In the genomic region with DNA sequence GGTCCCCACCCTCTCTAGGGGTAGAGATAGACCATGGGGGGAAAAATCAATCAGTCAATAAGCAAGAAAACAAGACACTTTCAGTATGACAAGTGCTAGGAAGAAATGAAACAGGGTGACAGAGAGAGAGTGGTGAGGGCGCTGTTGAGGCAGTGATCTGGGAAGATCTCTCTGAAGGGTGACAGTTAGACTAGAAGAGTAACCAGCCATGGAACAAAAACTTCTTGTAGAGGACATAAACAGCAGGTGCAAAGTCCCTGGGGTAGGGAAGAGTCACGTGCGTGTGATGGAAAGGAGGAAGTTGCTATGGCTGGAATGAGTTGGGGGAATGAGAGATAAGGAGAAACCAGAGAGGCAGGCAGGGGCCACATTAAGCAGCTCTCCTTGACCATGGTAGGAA, we compare ENCODE assay signal across 1 cellular context.
TF ChIP-seq lines count a peak whose summit lies in the region.

No MANE protein-coding gene starts in this region.

TF ChIP-seq in GM12878, 131 proteins besides CTCF, POLR2A, EP300 and RAD21 (continued from another document):
- no peak for TF ChIP-seq SREBF1 (IDR thresholded peaks at IDR 0.05; ENCODE audit: low read length)
- TF ChIP-seq GATAD2B (conservative IDR thresholded peaks at IDR 0.05; ENCODE audit: low read depth): no peak
- TF ChIP-seq KAT2A (conservative IDR thresholded peaks at IDR 0.05; ENCODE audit: control insufficient read depth, low read depth, low read length): no peak
- TF ChIP-seq, protein P1, sequence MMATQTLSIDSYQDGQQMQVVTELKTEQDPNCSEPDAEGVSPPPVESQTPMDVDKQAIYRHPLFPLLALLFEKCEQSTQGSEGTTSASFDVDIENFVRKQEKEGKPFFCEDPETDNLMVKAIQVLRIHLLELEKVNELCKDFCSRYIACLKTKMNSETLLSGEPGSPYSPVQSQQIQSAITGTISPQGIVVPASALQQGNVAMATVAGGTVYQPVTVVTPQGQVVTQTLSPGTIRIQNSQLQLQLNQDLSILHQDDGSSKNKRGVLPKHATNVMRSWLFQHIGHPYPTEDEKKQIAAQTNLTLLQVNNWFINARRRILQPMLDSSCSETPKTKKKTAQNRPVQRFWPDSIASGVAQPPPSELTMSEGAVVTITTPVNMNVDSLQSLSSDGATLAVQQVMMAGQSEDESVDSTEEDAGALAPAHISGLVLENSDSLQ (IDR thresholded peaks at IDR 0.05): peak; percentile 57
- no peak for TF ChIP-seq FOXK2 (IDR thresholded peaks at IDR 0.05)
- TF ChIP-seq KLF5 (IDR thresholded peaks at IDR 0.05; ENCODE audit: partially characterized antibody): no peak
- TF ChIP-seq, protein P2, sequence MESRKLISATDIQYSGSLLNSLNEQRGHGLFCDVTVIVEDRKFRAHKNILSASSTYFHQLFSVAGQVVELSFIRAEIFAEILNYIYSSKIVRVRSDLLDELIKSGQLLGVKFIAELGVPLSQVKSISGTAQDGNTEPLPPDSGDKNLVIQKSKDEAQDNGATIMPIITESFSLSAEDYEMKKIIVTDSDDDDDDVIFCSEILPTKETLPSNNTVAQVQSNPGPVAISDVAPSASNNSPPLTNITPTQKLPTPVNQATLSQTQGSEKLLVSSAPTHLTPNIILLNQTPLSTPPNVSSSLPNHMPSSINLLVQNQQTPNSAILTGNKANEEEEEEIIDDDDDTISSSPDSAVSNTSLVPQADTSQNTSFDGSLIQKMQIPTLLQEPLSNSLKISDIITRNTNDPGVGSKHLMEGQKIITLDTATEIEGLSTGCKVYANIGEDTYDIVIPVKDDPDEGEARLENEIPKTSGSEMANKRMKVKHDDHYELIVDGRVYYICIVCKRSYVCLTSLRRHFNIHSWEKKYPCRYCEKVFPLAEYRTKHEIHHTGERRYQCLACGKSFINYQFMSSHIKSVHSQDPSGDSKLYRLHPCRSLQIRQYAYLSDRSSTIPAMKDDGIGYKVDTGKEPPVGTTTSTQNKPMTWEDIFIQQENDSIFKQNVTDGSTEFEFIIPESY (IDR thresholded peaks at IDR 0.05): no peak
- TF ChIP-seq MEF2B (IDR thresholded peaks at IDR 0.05; ENCODE audit: partially characterized antibody, poor library complexity, severe bottlenecking): peak; percentile 16
- TF ChIP-seq CEBPB (IDR thresholded peaks at IDR 0.05; ENCODE audit: borderline replicate concordance in 1 of 2, low read depth in 2 of 2, low read length in 2 of 2): no peak
- no peak for TF ChIP-seq ZNF384 (IDR thresholded peaks at IDR 0.05; ENCODE audit: borderline replicate concordance, low read depth, low read length)
- TF ChIP-seq, protein P3, sequence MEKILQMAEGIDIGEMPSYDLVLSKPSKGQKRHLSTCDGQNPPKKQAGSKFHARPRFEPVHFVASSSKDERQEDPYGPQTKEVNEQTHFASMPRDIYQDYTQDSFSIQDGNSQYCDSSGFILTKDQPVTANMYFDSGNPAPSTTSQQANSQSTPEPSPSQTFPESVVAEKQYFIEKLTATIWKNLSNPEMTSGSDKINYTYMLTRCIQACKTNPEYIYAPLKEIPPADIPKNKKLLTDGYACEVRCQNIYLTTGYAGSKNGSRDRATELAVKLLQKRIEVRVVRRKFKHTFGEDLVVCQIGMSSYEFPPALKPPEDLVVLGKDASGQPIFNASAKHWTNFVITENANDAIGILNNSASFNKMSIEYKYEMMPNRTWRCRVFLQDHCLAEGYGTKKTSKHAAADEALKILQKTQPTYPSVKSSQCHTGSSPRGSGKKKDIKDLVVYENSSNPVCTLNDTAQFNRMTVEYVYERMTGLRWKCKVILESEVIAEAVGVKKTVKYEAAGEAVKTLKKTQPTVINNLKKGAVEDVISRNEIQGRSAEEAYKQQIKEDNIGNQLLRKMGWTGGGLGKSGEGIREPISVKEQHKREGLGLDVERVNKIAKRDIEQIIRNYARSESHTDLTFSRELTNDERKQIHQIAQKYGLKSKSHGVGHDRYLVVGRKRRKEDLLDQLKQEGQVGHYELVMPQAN (conservative IDR thresholded peaks at IDR 0.05): no peak
- TF ChIP-seq, protein P4, sequence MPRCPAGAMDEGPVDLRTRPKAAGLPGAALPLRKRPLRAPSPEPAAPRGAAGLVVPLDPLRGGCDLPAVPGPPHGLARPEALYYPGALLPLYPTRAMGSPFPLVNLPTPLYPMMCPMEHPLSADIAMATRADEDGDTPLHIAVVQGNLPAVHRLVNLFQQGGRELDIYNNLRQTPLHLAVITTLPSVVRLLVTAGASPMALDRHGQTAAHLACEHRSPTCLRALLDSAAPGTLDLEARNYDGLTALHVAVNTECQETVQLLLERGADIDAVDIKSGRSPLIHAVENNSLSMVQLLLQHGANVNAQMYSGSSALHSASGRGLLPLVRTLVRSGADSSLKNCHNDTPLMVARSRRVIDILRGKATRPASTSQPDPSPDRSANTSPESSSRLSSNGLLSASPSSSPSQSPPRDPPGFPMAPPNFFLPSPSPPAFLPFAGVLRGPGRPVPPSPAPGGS (IDR thresholded peaks at IDR 0.05; ENCODE audit: borderline replicate concordance, insufficient read depth, low read depth, low read length, poor library complexity, severe bottlenecking): no peak
